Comparison of ENCODE assay signal across 19 cellular contexts in the genomic region with DNA sequence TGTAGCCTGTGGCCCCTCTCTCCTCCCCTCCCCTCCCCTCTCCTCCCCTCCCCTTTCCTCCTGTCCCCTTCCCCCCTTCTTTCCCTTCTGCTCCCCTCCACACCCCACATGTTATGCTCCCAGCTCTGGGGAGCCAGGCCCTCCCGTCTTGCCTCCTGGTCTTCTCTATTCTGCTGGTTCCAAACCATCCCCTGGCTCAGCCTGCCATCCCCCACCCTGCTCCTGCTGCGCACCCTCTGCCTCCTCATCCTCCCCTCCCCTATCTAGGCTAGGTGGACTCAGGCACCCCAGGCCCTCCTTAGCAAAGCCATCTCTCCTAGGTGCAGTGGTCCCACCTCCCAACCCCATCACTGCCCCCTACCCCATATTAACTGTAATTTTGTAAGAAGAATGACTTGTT.
"Had no signal": no experiment of that assay in that cellular context is flagged by ENCODE, and none has a peak within 500 bp of the region (broad histone marks: within the 10 kb centered on the region; RNA-seq: fewer than 3 reads in every experiment).

No MANE protein-coding gene starts in this region.

- DNase-seq: cerebellar nuclear complex; colonic mucosa; effector CD8-positive, alpha-beta T cell; foreskin melanocyte; hippocampal formation; mammary epithelial cell; mucosa of descending colon; naive thymus-derived CD8-positive, alpha-beta T cell; stimulated activated CD4-positive, alpha-beta T cell treated with anti-CD3 and anti-CD28 coated beads, Interleukin-4, amount 100 ng/mL, for 24 hours; stomach; substantia nigra; transverse colon had no signal

- H3K4me1 ChIP-seq: colonic mucosa had no signal

- H3K9me3 ChIP-seq: colonic mucosa, mucosa of descending colon, neutrophil, right atrium auricular region, stomach, thoracic aorta, transverse colon had no signal

- H3K36me3 ChIP-seq: colonic mucosa, neutrophil, right atrium auricular region, stomach, thoracic aorta, transverse colon had no signal

- FAIRE-seq: islet of Langerhans had no signal

- H3K27ac ChIP-seq: colonic mucosa, dorsolateral prefrontal cortex, neutrophil, right atrium auricular region, stomach, thoracic aorta, transverse colon had no signal

- H3K4me3 ChIP-seq: colonic mucosa, dorsolateral prefrontal cortex, mucosa of descending colon, right atrium auricular region, smooth muscle cell, stomach, thoracic aorta, transverse colon had no signal

- ATAC-seq: left lobe of liver; mucosa of descending colon; naive thymus-derived CD8-positive, alpha-beta T cell had no signal

- H3K4me2 ChIP-seq: smooth muscle cell had no signal

- H3K27me3 ChIP-seq: colonic mucosa, dorsolateral prefrontal cortex, right atrium auricular region, transverse colon had no signal
